ENCODE assay signal across 8 cellular contexts in genomic region chrX:129759576-129760061, GRCh38. TPM values are rescaled to one million over a fixed set of nuclear protein-coding genes. Genes with fewer than 3 reads are reported as not detected.
DNase-seq lines count a peak whose midpoint lies in the region; ATAC-seq and TF ChIP-seq lines count a peak whose summit lies in the region.

No MANE protein-coding gene starts in this region.

- ATAC-seq in HG03521 (IDR thresholded peaks at IDR 0.05; ENCODE audit: unreplicated experiment), result no peak

- TF ChIP-seq CTCF in fibroblast of mammary gland (conservative IDR thresholded peaks at IDR 0.05; ENCODE audit: control insufficient read depth, insufficient read depth, low read depth, low read length), result no peak

- DNase-seq in COLO829 (ENCODE audit: low spot score) (peak; percentile 23), HS-5 (ENCODE audit: low read depth) (peak; percentile 24), fibroblast of mammary gland (ENCODE audit: low read depth) (peak; percentile 84), renal cortical epithelial cell (ENCODE audit: low read depth) (peak; percentile 74), NCI-H1436 (lab: John Stamatoyannopoulos, UW) (no peak), DMS 273 (lab: John Stamatoyannopoulos, UW; ENCODE audit: unreplicated experiment) (no peak)
- DNase-seq in activated CD8-positive, alpha-beta memory T cell treated with anti-CD3 and anti-CD28 coated beads, Interleukin-2, amount 50 U/mL, for 4 hours, result peak; percentile 51

- no peak overlapping the region for H3K4me3 ChIP-seq in fibroblast of mammary gland (ENCODE audit: control insufficient read depth, low read depth, low read length)

RNA-seq across cellular contexts. Expression of gene SASH3, which starts 20.1 kb away (rescaled TPM):
- not detected in 2 replicates for total RNA-seq in renal cortical epithelial cell

RNA-seq across cellular contexts. Expression of gene XPNPEP2, which starts 20.8 kb away (rescaled TPM):
- not detected in 2 replicates for total RNA-seq in renal cortical epithelial cell

Comparison
In these comparisons a context has a peak if more than half of its experiments do, and no peak if none do; other contexts are left out.
1. DNase-seq: peak in COLO829 (single experiment), HS-5 (single experiment), activated CD8-positive, alpha-beta memory T cell treated with anti-CD3 and anti-CD28 coated beads, Interleukin-2, amount 50 U/mL, for 4 hours (single experiment), fibroblast of mammary gland (single experiment) and renal cortical epithelial cell (single experiment); none in NCI-H1436 (single experiment) and DMS 273 (single experiment).